ENCODE assay signal across 8 cellular contexts in genomic region chr17:38867179-38867994, GRCh38. TPM values are rescaled to one million over a fixed set of nuclear protein-coding genes. Genes with fewer than 3 reads are reported as not detected.
DNase-seq lines count a peak whose midpoint lies in the region; ATAC-seq and TF ChIP-seq lines count a peak whose summit lies in the region.

No MANE protein-coding gene starts in this region.

- peak overlapping the region; percentile 93 for H3K4me3 Mint-ChIP-seq in activated naive CD8-positive, alpha-beta T cell treated with anti-CD3 and anti-CD28 coated beads, Interleukin-2, amount 50 U/mL, for 24 hours

- H3K36me3 ChIP-seq in KMS-11 (ENCODE audit: insufficient read depth) (no peaks in the 10 kb centered on the region), SJCRH30 (no peaks in the 10 kb centered on the region), hepatocyte (replicated peaks; ENCODE audit: insufficient read depth, low read depth) (no peaks in the 10 kb centered on the region), sigmoid colon (no peaks in the 10 kb centered on the region)

- peaks cover 18% of the 10 kb centered on the region for H3K79me2 ChIP-seq in KMS-11 (ENCODE audit: insufficient read depth, low read depth)
- H3K79me2 ChIP-seq in hepatocyte, result peaks cover 24% of the 10 kb centered on the region

- H3K4me1 ChIP-seq in KMS-11 (ENCODE audit: low read depth, poor library complexity, severe bottlenecking) (peaks cover 11% of the 10 kb centered on the region), SJCRH30 (peaks cover 9% of the 10 kb centered on the region; the same call in 1 of the 2 replicates), hepatocyte (ENCODE audit: insufficient read depth) (peaks cover 7% of the 10 kb centered on the region), sigmoid colon (peaks cover 0 to 35% (median 18%) of the 10 kb centered on the region in 4 donors)

- no peak for TF ChIP-seq EP300 in sigmoid colon (IDR thresholded peaks at IDR 0.05)

- H3K36me3 Mint-ChIP-seq in activated naive CD8-positive, alpha-beta T cell treated with anti-CD3 and anti-CD28 coated beads, Interleukin-2, amount 50 U/mL, for 24 hours (ENCODE audit: low read depth), result peaks cover 6% of the 10 kb centered on the region

- H3K9ac ChIP-seq in KMS-11, result peak overlapping the region; percentile 35; the same call in 1 of the 2 replicates

- 21% methylated on average over 31 of the region's 33 CpGs for WGBS in hepatocyte (ENCODE audit: low lambda C conversion rate, missing lambda C conversion rate)
- 27 to 36% methylated on average over 33 of the region's 33 CpGs for WGBS in sigmoid colon, 2 donors

- TF ChIP-seq CTCF in KMS-11 (conservative IDR thresholded peaks at IDR 0.05; ENCODE audit: low read depth, low read length) (0 out of 2 replicates have a peak, but pooled peaks have one; percentile 12), hepatocyte (IDR thresholded peaks at IDR 0.05; ENCODE audit: poor library complexity) (peak; percentile 31), sigmoid colon (IDR thresholded peaks at IDR 0.05) (peak in 1 of 4 experiments; percentile 24)

- intact Hi-C loops in sigmoid colon (cut with DNase I), result loop anchor here (5.0 kb wide), 1 partner anchor 285 kb away; the partner anchor contains the start of gene PLXDC1

- H3K4me3 ChIP-seq in KMS-11 (IDR thresholded peaks at IDR 0.05; ENCODE audit: insufficient read depth, low read depth, low read length) (no peak overlapping the region), SJCRH30 (peak overlapping the region; percentile 86), hepatocyte (peak overlapping the region; percentile 27), sigmoid colon (peak overlapping the region in 3 of 4 donors; percentile 11 to 93 (median 89))

- H2AFZ ChIP-seq in KMS-11 (ENCODE audit: low read depth), result peak overlapping the region; percentile 55
- H2AFZ ChIP-seq in hepatocyte, result peak overlapping the region; percentile 59

- H3K9me3 Mint-ChIP-seq in activated naive CD8-positive, alpha-beta T cell treated with anti-CD3 and anti-CD28 coated beads, Interleukin-2, amount 50 U/mL, for 24 hours, result no peaks in the 10 kb centered on the region

- no peaks in the 10 kb centered on the region for H3K9me2 ChIP-seq in hepatocyte (replicated peaks; ENCODE audit: insufficient read depth)

- H3K4me2 ChIP-seq in KMS-11, result peak overlapping the region; percentile 88
- H3K4me2 ChIP-seq in hepatocyte, result peak overlapping the region; percentile 89

- ATAC-seq in activated naive CD8-positive, alpha-beta T cell treated with anti-CD3 and anti-CD28 coated beads, Interleukin-2, amount 50 U/mL, for 24 hours, result no peak
- no peak for ATAC-seq in HG02759 (IDR thresholded peaks at IDR 0.05; ENCODE audit: unreplicated experiment)
- no peak for ATAC-seq in HG02870 (IDR thresholded peaks at IDR 0.05; ENCODE audit: unreplicated experiment)

- peak overlapping the region; percentile 74 for H3K27ac ChIP-seq in KMS-11
- peak overlapping the region; percentile 21; the same call in 1 of the 2 replicates for H3K27ac ChIP-seq in SJCRH30
- peak overlapping the region; percentile 99 for H3K27ac ChIP-seq in hepatocyte
- H3K27ac ChIP-seq in sigmoid colon, result peak overlapping the region; percentile 95 to 99 (median 97)

- H3K4me1 Mint-ChIP-seq in activated naive CD8-positive, alpha-beta T cell treated with anti-CD3 and anti-CD28 coated beads, Interleukin-2, amount 50 U/mL, for 24 hours, result peaks cover 38% of the 10 kb centered on the region

- H3K27ac Mint-ChIP-seq in activated naive CD8-positive, alpha-beta T cell treated with anti-CD3 and anti-CD28 coated beads, Interleukin-2, amount 50 U/mL, for 24 hours, result peak overlapping the region; percentile 99

- DNase-seq in COLO829 (ENCODE audit: low spot score) (peak; percentile 56), SJCRH30 (peak; percentile 72 to 86), hepatocyte (ENCODE audit: low spot score) (peak; percentile 81), sigmoid colon (peak; percentile 80)
- DNase-seq in activated naive CD8-positive, alpha-beta T cell treated with anti-CD3 and anti-CD28 coated beads, Interleukin-2, amount 50 U/mL, for 24 hours, result peak; percentile 74

- no peaks in the 10 kb centered on the region for H3K27me3 ChIP-seq in KMS-11 (ENCODE audit: insufficient read depth, low read depth)
- H3K27me3 ChIP-seq in SJCRH30, result no peaks in the 10 kb centered on the region
- no peaks in the 10 kb centered on the region for H3K27me3 ChIP-seq in hepatocyte
- no peaks in the 10 kb centered on the region for H3K27me3 ChIP-seq in sigmoid colon

- H3K27me3 Mint-ChIP-seq in activated naive CD8-positive, alpha-beta T cell treated with anti-CD3 and anti-CD28 coated beads, Interleukin-2, amount 50 U/mL, for 24 hours, result peaks cover 6% of the 10 kb centered on the region

- H4K20me1 ChIP-seq in KMS-11 (ENCODE audit: insufficient read depth), result no peaks in the 10 kb centered on the region
- peaks cover 8% of the 10 kb centered on the region for H4K20me1 ChIP-seq in hepatocyte (ENCODE audit: insufficient read depth, poor library complexity, severe bottlenecking)

- no peak for TF ChIP-seq POLR2A in sigmoid colon (IDR thresholded peaks at IDR 0.05)

- H3K9me3 ChIP-seq in SJCRH30 (replicated peaks), result no peaks in the 10 kb centered on the region
- H3K9me3 ChIP-seq in hepatocyte (ENCODE audit: low read depth), result no peaks in the 10 kb centered on the region
- no peaks in the 10 kb centered on the region for H3K9me3 ChIP-seq in sigmoid colon

RNA-seq across cellular contexts. Expression of gene LASP1, which starts 2.5 kb away (rescaled TPM):
- 36.7 and 38.8 TPM in 2 replicates for total RNA-seq in SJCRH30 (2014; rRNA removed; shearing (Covaris generic))
- total RNA-seq in hepatocyte (214 and 238 TPM in 2 replicates), sigmoid colon (10 to 100 TPM; 27.6 to 64.8 (median 42.2) TPM)
- polyA plus RNA-seq in hepatocyte (131 and 141 TPM in 2 replicates), sigmoid colon (100 to 1,000 TPM; 122 to 205 (median 182) TPM)

RNA-seq across cellular contexts. Expression of gene RPL23, which starts 13.9 kb away (rescaled TPM):
- 2,556 and 2,769 TPM in 2 replicates for total RNA-seq in SJCRH30 (2014; rRNA removed; shearing (Covaris generic))
- total RNA-seq in hepatocyte (1,384 and 1,482 TPM in 2 replicates), sigmoid colon (1,000 to 10,000 TPM; 1,692 to 2,841 (median 2,464) TPM)
- polyA plus RNA-seq in hepatocyte (479 and 491 TPM in 2 replicates), sigmoid colon (1,000 to 10,000 TPM; 2,289 to 3,780 (median 2,728) TPM)

RNA-seq across cellular contexts. Expression of gene CWC25, which starts 42.3 kb away (rescaled TPM):
- total RNA-seq in SJCRH30 (2014; rRNA removed; shearing (Covaris generic)), result 10.6 and 12.3 TPM in 2 replicates
- total RNA-seq in hepatocyte, result 10.0 and 11.0 TPM in 2 replicates
- 16.5 and 18.5 TPM in 2 replicates for polyA plus RNA-seq in hepatocyte
- total RNA-seq in sigmoid colon, result 10 to 100 TPM; 15.6 to 32.4 (median 17.3) TPM
- polyA plus RNA-seq in sigmoid colon, result 10 to 100 TPM; 11.3 to 16.4 (median 11.4) TPM

Comparison
In these comparisons a context has a peak if more than half of its experiments do, and no peak if none do; other contexts are left out.
1. H3K27ac ChIP-seq: peak in every context shown above with its lines; median percentile 99 in hepatocyte; 97 in sigmoid colon; 74 in KMS-11; 21 in SJCRH30.